7 cellular contexts compared by ENCODE assay signal in genomic region chr2:235839226-235839625, GRCh38.
"Had no signal": no experiment of that assay in that cellular context is flagged by ENCODE, and none has a peak within 500 bp of the region (broad histone marks: within the 10 kb centered on the region; RNA-seq: fewer than 3 reads in every experiment).

No MANE protein-coding gene starts in this region.

- H3K9me3 Mint-ChIP-seq: GM23338, H9 had no signal

- H3K27ac Mint-ChIP-seq: GM23338 had no signal

- ATAC-seq: GM23338 had no signal

- DNase-seq: H9, HCEC 1CT, IMR-90 had no signal

- H3K4me3 Mint-ChIP-seq: GM23338, H9 had no signal

- FAIRE-seq: H1, H54, HTR-8/SVneo had no signal
